Comparison of ENCODE assay signal across 1 cellular context in the genomic region with DNA sequence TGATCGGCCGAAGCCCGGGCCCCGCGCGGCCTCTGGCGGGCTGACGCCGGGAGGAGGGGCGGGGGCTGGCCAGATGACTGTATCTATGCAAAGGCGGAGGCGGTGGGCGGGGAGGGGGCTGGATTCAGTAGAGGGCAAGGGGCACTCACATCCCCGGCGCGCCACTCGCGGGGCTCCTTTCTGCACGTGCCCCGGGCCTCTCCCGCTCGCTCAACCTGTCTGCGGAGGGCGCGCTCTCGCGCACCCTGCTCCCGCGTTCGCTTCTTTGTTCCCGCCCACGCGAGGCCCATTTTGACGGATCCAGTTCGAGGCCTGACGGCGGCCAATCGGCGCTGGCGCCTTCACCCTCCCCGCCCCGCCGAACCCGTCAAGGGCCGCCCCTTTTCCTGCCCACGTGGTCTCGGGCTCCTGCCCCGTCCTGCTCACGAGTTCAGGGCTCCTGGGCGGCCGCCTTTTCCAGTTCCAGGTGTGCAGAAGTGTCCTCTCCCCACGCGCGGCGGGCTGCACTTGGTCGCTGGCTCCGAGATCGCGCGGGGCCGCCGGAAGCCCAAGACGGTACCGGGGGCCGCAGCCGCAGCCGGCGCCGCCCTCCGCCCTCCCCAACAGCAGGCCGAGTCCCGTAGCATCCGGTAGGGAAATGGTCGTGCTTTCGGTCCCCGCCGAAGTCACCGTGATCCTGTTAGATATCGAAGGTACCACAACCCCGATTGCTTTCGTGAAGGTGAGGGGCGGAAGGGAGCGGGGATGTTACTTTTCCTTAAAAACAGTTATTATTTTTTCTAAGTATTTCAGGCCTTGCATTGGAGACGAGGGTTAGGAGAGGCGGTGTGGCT.
TF ChIP-seq lines count a peak whose summit lies in the region.

Gene ENOPH1, plus strand, starts transcription at position 398 of the 833 bp plus-strand sequence. Its CDS starts 240 bp downstream, at position 638.
Gene HNRNPDL, minus strand, starts transcription at position 270 of the 833 bp plus-strand sequence. CDS start 772 bp downstream, outside the sequence.

TF ChIP-seq in HepG2, 621 proteins besides CTCF, POLR2A, EP300 and RAD21 (continues in another document):
- no peak; a peak in 1 of 4 replicates for TF ChIP-seq REST (IDR thresholded peaks at IDR 0.05; ENCODE audit: borderline replicate concordance in 1 of 2, low read depth in 1 of 2, low read length in 2 of 2)
- TF ChIP-seq, protein P1, sequence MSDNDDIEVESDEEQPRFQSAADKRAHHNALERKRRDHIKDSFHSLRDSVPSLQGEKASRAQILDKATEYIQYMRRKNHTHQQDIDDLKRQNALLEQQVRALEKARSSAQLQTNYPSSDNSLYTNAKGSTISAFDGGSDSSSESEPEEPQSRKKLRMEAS (IDR thresholded peaks at IDR 0.05), result peak; percentile 97
- no peak for TF ChIP-seq ZNF550 (CRISPR knock-in tag; IDR thresholded peaks at IDR 0.05; ENCODE audit: borderline replicate concordance)
- peak; percentile 61; the same call in 1 of the 2 replicates for TF ChIP-seq ZNF800 (CRISPR knock-in tag; IDR thresholded peaks at IDR 0.05)
- peak; percentile 60; the same call in 1 of the 2 replicates for TF ChIP-seq ATF6 (CRISPR knock-in tag; conservative IDR thresholded peaks at IDR 0.05)
- no peak for TF ChIP-seq SMARCE1 (IDR thresholded peaks at IDR 0.05; ENCODE audit: borderline replicate concordance)
- TF ChIP-seq RAD51 (IDR thresholded peaks at IDR 0.05; ENCODE audit: borderline replicate concordance), result peak; percentile 73
- TF ChIP-seq RFX3 (CRISPR knock-in tag; IDR thresholded peaks at IDR 0.05), result no peak
- TF ChIP-seq ZKSCAN5 (CRISPR knock-in tag; IDR thresholded peaks at IDR 0.05), result 0 out of 2 replicates have a peak, but pooled peaks have one; percentile 30
- TF ChIP-seq ZNF251 (CRISPR knock-in tag; IDR thresholded peaks at IDR 0.05), result peak; percentile 84; the same call in 1 of the 2 replicates
- TF ChIP-seq SMC3 (IDR thresholded peaks at IDR 0.05; ENCODE audit: low read length), result no peak
- peak; percentile 34; the same call in 1 of the 2 replicates for TF ChIP-seq KAT8 (CRISPR knock-in tag; IDR thresholded peaks at IDR 0.05)
- no peak for TF ChIP-seq ZNF572 (CRISPR knock-in tag; IDR thresholded peaks at IDR 0.05)
- peak; percentile 82 for TF ChIP-seq MEF2D (CRISPR knock-in tag; IDR thresholded peaks at IDR 0.05)
- TF ChIP-seq RBM22 (optimal IDR thresholded peaks at IDR 0.05; ENCODE audit: low read length), result no peak
- TF ChIP-seq PCBP1 (IDR thresholded peaks at IDR 0.05; ENCODE audit: borderline replicate concordance, low read depth, low read length), result 0 out of 2 replicates have a peak, but pooled peaks have one; percentile 53
- TF ChIP-seq TBL1XR1 (IDR thresholded peaks at IDR 0.05; ENCODE audit: borderline replicate concordance, low read length, partially characterized antibody), result peak; percentile 13
- TF ChIP-seq BCL3 (CRISPR knock-in tag; IDR thresholded peaks at IDR 0.05), result peak; percentile 74; the same call in 1 of the 2 replicates
- TF ChIP-seq ZFP37 (CRISPR knock-in tag; IDR thresholded peaks at IDR 0.05; ENCODE audit: borderline replicate concordance), result peak; percentile 97; the same call in 1 of the 2 replicates
- no peak for TF ChIP-seq PRPF4 (IDR thresholded peaks at IDR 0.05; ENCODE audit: low read depth, low read length, poor library complexity, severe bottlenecking)
- TF ChIP-seq, protein P2, sequence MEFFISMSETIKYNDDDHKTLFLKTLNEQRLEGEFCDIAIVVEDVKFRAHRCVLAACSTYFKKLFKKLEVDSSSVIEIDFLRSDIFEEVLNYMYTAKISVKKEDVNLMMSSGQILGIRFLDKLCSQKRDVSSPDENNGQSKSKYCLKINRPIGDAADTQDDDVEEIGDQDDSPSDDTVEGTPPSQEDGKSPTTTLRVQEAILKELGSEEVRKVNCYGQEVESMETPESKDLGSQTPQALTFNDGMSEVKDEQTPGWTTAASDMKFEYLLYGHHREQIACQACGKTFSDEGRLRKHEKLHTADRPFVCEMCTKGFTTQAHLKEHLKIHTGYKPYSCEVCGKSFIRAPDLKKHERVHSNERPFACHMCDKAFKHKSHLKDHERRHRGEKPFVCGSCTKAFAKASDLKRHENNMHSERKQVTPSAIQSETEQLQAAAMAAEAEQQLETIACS (CRISPR knock-in tag; IDR thresholded peaks at IDR 0.05), result peak; percentile 92
- TF ChIP-seq ZFYVE20 (CRISPR knock-in tag; IDR thresholded peaks at IDR 0.05; ENCODE audit: borderline replicate concordance, low read depth), result peak; percentile 82; the same call in 1 of the 2 replicates
- TF ChIP-seq RCOR2 (CRISPR knock-in tag; IDR thresholded peaks at IDR 0.05), result no peak
- no peak for TF ChIP-seq SUZ12 (IDR thresholded peaks at IDR 0.05; ENCODE audit: low read depth, low read length)
- peak; percentile 76 for TF ChIP-seq MED1 (CRISPR knock-in tag; IDR thresholded peaks at IDR 0.05)
- peak; percentile 58 for TF ChIP-seq ZNF12 (CRISPR knock-in tag; IDR thresholded peaks at IDR 0.05)
- 0 out of 2 replicates have a peak, but pooled peaks have one; percentile 35 for TF ChIP-seq DMTF1 (CRISPR knock-in tag; IDR thresholded peaks at IDR 0.05)
- TF ChIP-seq ZNF567 (CRISPR knock-in tag; IDR thresholded peaks at IDR 0.05; ENCODE audit: borderline replicate concordance), result peak; percentile 58; the same call in 1 of the 2 replicates
- no peak for TF ChIP-seq PREB (CRISPR knock-in tag; IDR thresholded peaks at IDR 0.05)
- no peak for TF ChIP-seq ZNF549 (CRISPR knock-in tag; IDR thresholded peaks at IDR 0.05)
- TF ChIP-seq FOXO4 (CRISPR knock-in tag; conservative IDR thresholded peaks at IDR 0.05), result 0 out of 2 replicates have a peak, but pooled peaks have one; percentile 89
- TF ChIP-seq ZNF224 (CRISPR knock-in tag; IDR thresholded peaks at IDR 0.05), result peak; percentile 58; the same call in 1 of the 2 replicates
- TF ChIP-seq, protein P3, sequence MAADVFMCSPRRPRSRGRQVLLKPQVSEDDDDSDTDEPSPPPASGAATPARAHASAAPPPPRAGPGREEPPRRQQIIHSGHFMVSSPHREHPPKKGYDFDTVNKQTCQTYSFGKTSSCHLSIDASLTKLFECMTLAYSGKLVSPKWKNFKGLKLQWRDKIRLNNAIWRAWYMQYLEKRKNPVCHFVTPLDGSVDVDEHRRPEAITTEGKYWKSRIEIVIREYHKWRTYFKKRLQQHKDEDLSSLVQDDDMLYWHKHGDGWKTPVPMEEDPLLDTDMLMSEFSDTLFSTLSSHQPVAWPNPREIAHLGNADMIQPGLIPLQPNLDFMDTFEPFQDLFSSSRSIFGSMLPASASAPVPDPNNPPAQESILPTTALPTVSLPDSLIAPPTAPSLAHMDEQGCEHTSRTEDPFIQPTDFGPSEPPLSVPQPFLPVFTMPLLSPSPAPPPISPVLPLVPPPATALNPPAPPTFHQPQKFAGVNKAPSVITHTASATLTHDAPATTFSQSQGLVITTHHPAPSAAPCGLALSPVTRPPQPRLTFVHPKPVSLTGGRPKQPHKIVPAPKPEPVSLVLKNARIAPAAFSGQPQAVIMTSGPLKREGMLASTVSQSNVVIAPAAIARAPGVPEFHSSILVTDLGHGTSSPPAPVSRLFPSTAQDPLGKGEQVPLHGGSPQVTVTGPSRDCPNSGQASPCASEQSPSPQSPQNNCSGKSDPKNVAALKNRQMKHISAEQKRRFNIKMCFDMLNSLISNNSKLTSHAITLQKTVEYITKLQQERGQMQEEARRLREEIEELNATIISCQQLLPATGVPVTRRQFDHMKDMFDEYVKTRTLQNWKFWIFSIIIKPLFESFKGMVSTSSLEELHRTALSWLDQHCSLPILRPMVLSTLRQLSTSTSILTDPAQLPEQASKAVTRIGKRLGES (CRISPR knock-in tag; IDR thresholded peaks at IDR 0.05; ENCODE audit: borderline replicate concordance), result peak; percentile 93
